ENCODE assay signal across 8 cellular contexts in genomic region chr4:6269651-6270511, GRCh38. TPM values are rescaled to one million over a fixed set of nuclear protein-coding genes. Genes with fewer than 3 reads are reported as not detected.
DNase-seq lines count a peak whose midpoint lies in the region; ATAC-seq and TF ChIP-seq lines count a peak whose summit lies in the region.

Gene WFS1 (plus strand): TSS chr4:6269850. CDS start chr4:6277456, 7,606 bp downstream.

- peak within 1 kb of the TSS; percentile 87 for H3K4me3 ChIP-seq in HEK293 (ENCODE audit: low read depth, low read length)

- H3K9me3 ChIP-seq in HEK293 (ENCODE audit: control insufficient read depth, insufficient read depth, low read depth, low read length), result no peaks in the 10 kb centered on the region

- peaks cover 12% of the 10 kb centered on the region for H3K4me1 Mint-ChIP-seq in activated naive CD8-positive, alpha-beta T cell treated with anti-CD3 and anti-CD28 coated beads for 36 hours

- CTCF ChIA-PET in HEK293 (lab: Yijun Ruan, JAX), result interaction anchor here (1.0 to 1.5 kb wide), 3 partner anchors 19 to 64 kb away, joined by 5 to 7 read pairs (median 6); no protein-coding TSS in a partner anchor

- H3K4me1 ChIP-seq in HEK293 (ENCODE audit: control insufficient read depth, insufficient read depth, low read length), result no peaks in the 10 kb centered on the region

- no peak within 1 kb of the TSS for H3K27ac Mint-ChIP-seq in activated naive CD8-positive, alpha-beta T cell treated with anti-CD3 and anti-CD28 coated beads for 36 hours

- H3K36me3 Mint-ChIP-seq in activated naive CD8-positive, alpha-beta T cell treated with anti-CD3 and anti-CD28 coated beads for 36 hours, result no peaks in the 10 kb centered on the region

- no peaks in the 10 kb centered on the region for H3K36me3 ChIP-seq in HEK293 (ENCODE audit: control insufficient read depth in 2 of 2, insufficient read depth in 1 of 2, low read length in 2 of 2)

- peak within 1 kb of the TSS; percentile 81 for H3K4me3 Mint-ChIP-seq in activated naive CD8-positive, alpha-beta T cell treated with anti-CD3 and anti-CD28 coated beads for 36 hours

- H3K9me3 Mint-ChIP-seq in activated naive CD8-positive, alpha-beta T cell treated with anti-CD3 and anti-CD28 coated beads for 36 hours, result no peaks in the 10 kb centered on the region

- H3K27ac ChIP-seq in HEK293 (ENCODE audit: extremely low read depth, low read depth, low read length), result peak within 1 kb of the TSS; percentile 50; the same call in 1 of the 2 replicates

- peaks cover 5% of the 10 kb centered on the region for H3K27me3 Mint-ChIP-seq in activated naive CD8-positive, alpha-beta T cell treated with anti-CD3 and anti-CD28 coated beads for 36 hours

- TF ChIP-seq CTCF in HEK293 (tag by site-specific recombination; IDR thresholded peaks at IDR 0.05), result no peak

- POLR2A ChIA-PET in HEK293 (lab: Yijun Ruan, JAX), result interaction anchor here (0.6 to 1.2 kb wide), 3 partner anchors 13 to 404 kb away, joined by 3 to 8 read pairs (median 7); a partner anchor contains a TSS

- DNase-seq in GM03348 (ENCODE audit: low spot score) (peak; percentile 100), MV-4-11 (lab: John Stamatoyannopoulos, UW) (peak; percentile 77), glomerular visceral epithelial cell (ENCODE audit: extremely low spot score) (peak; percentile 99), occipital lobe (lab: John Stamatoyannopoulos, UW) (peak; percentile 98), superior temporal gyrus (ENCODE audit: extremely low spot score) (peak; percentile 98)
- peak; percentile 98 for DNase-seq in activated naive CD8-positive, alpha-beta T cell treated with anti-CD3 and anti-CD28 coated beads for 36 hours

- peak; percentile 99 for ATAC-seq in SK-N-SH treated with all-trans-retinoic acid at 6 μM for 48 hours

TF ChIP-seq in HEK293, 187 proteins besides CTCF, POLR2A, EP300 and RAD21 (continues in another document):
- TF ChIP-seq ZNF521 (tag by site-specific recombination; IDR thresholded peaks at IDR 0.05) (no peak), ZNF155 (tag by site-specific recombination; IDR thresholded peaks at IDR 0.05) (no peak), ZNF394 (tag by site-specific recombination; IDR thresholded peaks at IDR 0.05; ENCODE audit: borderline replicate concordance) (peak; percentile 48; the same call in 1 of the 2 replicates), ZIC2 (tag by site-specific recombination; IDR thresholded peaks at IDR 0.05) (peak; percentile 12; the same call in 1 of the 2 replicates), HOXC10 (CRISPR knock-in tag; IDR thresholded peaks at IDR 0.05) (no peak), ZNF639 (tag by site-specific recombination; IDR thresholded peaks at IDR 0.05) (no peak), GLIS2 (tag by site-specific recombination; IDR thresholded peaks at IDR 0.05) (peak; percentile 77), ZNF530 (tag by site-specific recombination; IDR thresholded peaks at IDR 0.05; ENCODE audit: low read depth) (no peak), RBAK (tag by site-specific recombination; IDR thresholded peaks at IDR 0.05) (no peak), ZXDB (tag by site-specific recombination; IDR thresholded peaks at IDR 0.05) (0 out of 2 replicates have a peak, but pooled peaks have one; percentile 26), ZNF488 (tag by site-specific recombination; IDR thresholded peaks at IDR 0.05) (no peak), ZNF624 (tag by site-specific recombination; IDR thresholded peaks at IDR 0.05) (no peak), PBX3 (CRISPR knock-in tag; IDR thresholded peaks at IDR 0.05) (peak; percentile 97)

TF ChIP-seq in SK-N-SH treated with all-trans-retinoic acid at 6 μM for 48 hours, 23 proteins besides CTCF, POLR2A, EP300 and RAD21 (continues in another document):
- TF ChIP-seq GLIS3 (CRISPR knock-in tag; IDR thresholded peaks at IDR 0.05) (no peak), TCF4 (CRISPR knock-in tag; IDR thresholded peaks at IDR 0.05; ENCODE audit: borderline replicate concordance) (no peak), ZNF70 (CRISPR knock-in tag; IDR thresholded peaks at IDR 0.05) (no peak), ISL1 (CRISPR knock-in tag; IDR thresholded peaks at IDR 0.05) (no peak), CREB5 (CRISPR knock-in tag; IDR thresholded peaks at IDR 0.05; ENCODE audit: low read depth) (no peak), OSR1 (CRISPR knock-in tag; IDR thresholded peaks at IDR 0.05) (no peak), PATZ1 (CRISPR knock-in tag; IDR thresholded peaks at IDR 0.05; ENCODE audit: borderline replicate concordance) (no peak), POU6F1 (CRISPR knock-in tag; IDR thresholded peaks at IDR 0.05; ENCODE audit: borderline replicate concordance, low read depth) (no peak), TSHZ2 (CRISPR knock-in tag; IDR thresholded peaks at IDR 0.05) (no peak), CSDC2 (CRISPR knock-in tag; IDR thresholded peaks at IDR 0.05) (no peak), ESRRG (CRISPR knock-in tag; IDR thresholded peaks at IDR 0.05) (no peak), TOX (CRISPR knock-in tag; IDR thresholded peaks at IDR 0.05; ENCODE audit: borderline replicate concordance) (no peak), PPARA (CRISPR knock-in tag; IDR thresholded peaks at IDR 0.05; ENCODE audit: borderline replicate concordance) (no peak), ZNF565 (CRISPR knock-in tag; conservative IDR thresholded peaks at IDR 0.05; ENCODE audit: low read depth) (no peak), SNAI2 (CRISPR knock-in tag; IDR thresholded peaks at IDR 0.05) (no peak), ZFP30 (CRISPR knock-in tag; IDR thresholded peaks at IDR 0.05) (no peak)

RNA-seq across cellular contexts. Expression of gene WFS1, which starts in this region (rescaled TPM):
- total RNA-seq in activated naive CD8-positive, alpha-beta T cell treated with anti-CD3 and anti-CD28 coated beads for 36 hours, result 1 to 10 TPM; 2.1 to 2.2 TPM
- total RNA-seq in occipital lobe, result 5.1 TPM

Comparison
In these comparisons a context has a peak if more than half of its experiments do, and no peak if none do; other contexts are left out.
1. Peak in every context shown above with its lines: DNase-seq, ATAC-seq, H3K4me3 ChIP-seq and H3K27ac ChIP-seq.